Comparison of ENCODE assay signal across 9 cellular contexts in the genomic region with DNA sequence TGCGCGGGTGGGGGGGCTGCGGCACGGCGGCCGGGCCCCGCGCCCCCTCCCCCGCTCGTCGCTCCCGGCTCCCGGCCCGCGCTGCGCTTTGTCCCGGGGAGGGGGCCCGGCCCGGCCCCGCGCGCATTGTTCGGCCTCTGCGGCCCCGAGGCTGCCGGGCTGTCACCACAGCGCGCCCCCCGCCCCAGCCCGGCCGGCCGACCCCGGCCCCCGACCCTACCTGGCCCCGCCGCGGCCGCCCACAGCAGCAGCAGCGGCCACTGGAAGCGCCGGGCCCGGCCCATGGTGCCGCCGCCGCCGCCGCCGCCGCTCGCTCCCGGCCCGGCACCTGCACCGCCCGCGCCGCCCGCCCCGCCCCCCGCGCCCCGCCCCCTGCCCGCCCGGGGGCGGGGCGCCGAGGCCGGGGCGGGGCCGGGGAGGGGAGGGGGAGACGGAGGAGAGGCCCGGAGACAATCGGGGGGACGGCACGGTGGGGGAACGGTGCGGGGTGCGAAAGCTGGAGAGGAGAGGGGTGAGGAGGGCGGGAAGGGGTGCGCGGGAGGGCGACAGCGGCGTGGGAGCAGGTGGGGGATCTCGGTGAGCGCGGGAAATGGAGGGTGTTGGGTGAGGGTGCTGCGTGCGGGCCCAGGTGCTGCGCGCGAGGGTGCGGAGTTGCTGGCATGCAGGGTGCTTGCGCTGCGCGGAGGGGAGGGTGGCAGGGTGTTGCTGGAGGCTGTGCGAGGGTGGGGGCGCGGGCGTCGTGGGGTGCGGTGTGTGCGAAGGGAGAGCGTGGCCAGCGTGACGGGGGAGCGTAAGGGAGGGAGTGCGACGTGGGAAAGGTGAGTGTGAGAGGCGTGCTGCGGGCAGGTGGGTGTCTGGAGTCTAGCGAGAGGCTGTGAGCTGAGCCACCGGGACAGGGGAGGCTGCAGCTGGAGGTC. TPM values are rescaled to one million over a fixed set of nuclear protein-coding genes. Genes with fewer than 3 reads are reported as not detected.
A peak's percentile ranks its signal among the peaks of the same experiment; 100 is the strongest.
DNase-seq lines count a peak whose midpoint lies in the region; ATAC-seq and TF ChIP-seq lines count a peak whose summit lies in the region.
"Had no signal": no experiment of that assay in that cellular context is flagged by ENCODE, and none has a peak within 500 bp of the region (broad histone marks: within the 10 kb centered on the region; RNA-seq: fewer than 3 reads in every experiment).

A gene with protein sequence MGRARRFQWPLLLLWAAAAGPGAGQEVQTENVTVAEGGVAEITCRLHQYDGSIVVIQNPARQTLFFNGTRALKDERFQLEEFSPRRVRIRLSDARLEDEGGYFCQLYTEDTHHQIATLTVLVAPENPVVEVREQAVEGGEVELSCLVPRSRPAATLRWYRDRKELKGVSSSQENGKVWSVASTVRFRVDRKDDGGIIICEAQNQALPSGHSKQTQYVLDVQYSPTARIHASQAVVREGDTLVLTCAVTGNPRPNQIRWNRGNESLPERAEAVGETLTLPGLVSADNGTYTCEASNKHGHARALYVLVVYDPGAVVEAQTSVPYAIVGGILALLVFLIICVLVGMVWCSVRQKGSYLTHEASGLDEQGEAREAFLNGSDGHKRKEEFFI (minus strand): TSS at position 344 of the 917 bp plus-strand sequence. CDS start 60 bp downstream, at position 284.

- H3K4me3 ChIP-seq in parathyroid adenoma (ENCODE audit: low read depth, low read length) = peak within 1 kb of the TSS; percentile 59
- H3K4me3 ChIP-seq: SJSA1 had no signal

- H3K9me3 ChIP-seq in parathyroid adenoma (ENCODE audit: control insufficient read depth, low read length) = no peaks in the 10 kb centered on the region
- H3K9me3 ChIP-seq: SJSA1 had no signal

- DNase-seq in GM10248 (ENCODE audit: extremely low spot score) (peak; percentile 79), OCI-M1 (lab: John Stamatoyannopoulos, UW) (peak; percentile 25), head of caudate nucleus (peak in 40 of 42 donors; percentile 27 to 83 (median 68)), NOMO-1 treated with dmso at 0.1 percent for 144 hours (lab: John Stamatoyannopoulos, UW; ENCODE audit: unreplicated experiment) (no peak), ureter (ENCODE audit: low spot score) (no peak)
- DNase-seq in activated naive CD4-positive, alpha-beta T cell treated with anti-CD3 and anti-CD28 coated beads, Interleukin-2, amount 10 ng/mL, durations not matched to agents 7 days and 5 days = peak; percentile 79

- ATAC-seq in GM18520 (IDR thresholded peaks at IDR 0.05; ENCODE audit: unreplicated experiment) = no peak

- no peaks in the 10 kb centered on the region for H3K36me3 Mint-ChIP-seq in activated naive CD4-positive, alpha-beta T cell treated with anti-CD3 and anti-CD28 coated beads, Interleukin-2, amount 10 ng/mL, durations not matched to agents 7 days and 5 days

- H3K27me3 ChIP-seq in parathyroid adenoma (ENCODE audit: control insufficient read depth, insufficient read depth, low read length) = no peaks in the 10 kb centered on the region

- H3K27ac ChIP-seq in parathyroid adenoma = peak within 1 kb of the TSS; percentile 13
- H3K27ac ChIP-seq: SJSA1 had no signal

- CTCF ChIA-PET in GM10248 (lab: Yijun Ruan, JAX) = no interaction called here
- CTCF ChIA-PET in activated naive CD4-positive, alpha-beta T cell treated with anti-CD3 and anti-CD28 coated beads, Interleukin-2, amount 10 ng/mL, durations not matched to agents 7 days and 5 days (lab: Charles Lee) = interaction anchor here (1.3 kb wide), 1 partner anchor 20 kb away, joined by 3 read pairs; no protein-coding TSS in a partner anchor

- H3K79me2 ChIP-seq in parathyroid adenoma = peaks cover 4% of the 10 kb centered on the region

- peak within 1 kb of the TSS; percentile 67 for H3K27ac Mint-ChIP-seq in activated naive CD4-positive, alpha-beta T cell treated with anti-CD3 and anti-CD28 coated beads, Interleukin-2, amount 10 ng/mL, durations not matched to agents 7 days and 5 days

- peaks cover 71% of the 10 kb centered on the region for H3K27me3 Mint-ChIP-seq in activated naive CD4-positive, alpha-beta T cell treated with anti-CD3 and anti-CD28 coated beads, Interleukin-2, amount 10 ng/mL, durations not matched to agents 7 days and 5 days

- no peak within 1 kb of the TSS for H3K9ac ChIP-seq in parathyroid adenoma

- peak within 1 kb of the TSS; percentile 81 for H3K4me3 Mint-ChIP-seq in activated naive CD4-positive, alpha-beta T cell treated with anti-CD3 and anti-CD28 coated beads, Interleukin-2, amount 10 ng/mL, durations not matched to agents 7 days and 5 days

- peak within 1 kb of the TSS; percentile 80 for H2AFZ ChIP-seq in parathyroid adenoma

- H3K36me3 ChIP-seq in parathyroid adenoma (ENCODE audit: control insufficient read depth, insufficient read depth, low read length) = no peaks in the 10 kb centered on the region
- H3K36me3 ChIP-seq: SJSA1 had no signal

- H3K9me3 Mint-ChIP-seq in activated naive CD4-positive, alpha-beta T cell treated with anti-CD3 and anti-CD28 coated beads, Interleukin-2, amount 10 ng/mL, durations not matched to agents 7 days and 5 days = no peaks in the 10 kb centered on the region

- POLR2A ChIA-PET in GM10248 (lab: Yijun Ruan, JAX) = no interaction called here

- no peak for TF ChIP-seq CTCF in GM10248 (IDR thresholded peaks at IDR 0.05; ENCODE audit: control extremely low read depth, extremely low read depth, low read depth, missing control alignments)
- TF ChIP-seq CTCF in parathyroid adenoma (IDR thresholded peaks at IDR 0.05) = no peak

- peaks cover 6% of the 10 kb centered on the region for H3K4me1 ChIP-seq in parathyroid adenoma

- H3K4me2 ChIP-seq in parathyroid adenoma (ENCODE audit: low read length) = peak within 1 kb of the TSS; percentile 89

- peaks cover 15% of the 10 kb centered on the region for H3K4me1 Mint-ChIP-seq in activated naive CD4-positive, alpha-beta T cell treated with anti-CD3 and anti-CD28 coated beads, Interleukin-2, amount 10 ng/mL, durations not matched to agents 7 days and 5 days

- intact Hi-C loops in head of caudate nucleus (cut with DNase I) = no loop called here

RNA-seq across cellular contexts. Expression of the gene that starts here (rescaled TPM):
- total RNA-seq in ureter = 6.6 TPM
- total RNA-seq: SJSA1 had no signal

Comparison
In these comparisons a context has a peak if more than half of its experiments do, and no peak if none do; other contexts are left out.
1. DNase-seq: peak in GM10248 (single experiment), OCI-M1 (single experiment), activated naive CD4-positive, alpha-beta T cell treated with anti-CD3 and anti-CD28 coated beads, Interleukin-2, amount 10 ng/mL, durations not matched to agents 7 days and 5 days (single experiment) and head of caudate nucleus (40 of 42); none in NOMO-1 treated with dmso at 0.1 percent for 144 hours (single experiment) and ureter (single experiment).